In the genomic region with DNA sequence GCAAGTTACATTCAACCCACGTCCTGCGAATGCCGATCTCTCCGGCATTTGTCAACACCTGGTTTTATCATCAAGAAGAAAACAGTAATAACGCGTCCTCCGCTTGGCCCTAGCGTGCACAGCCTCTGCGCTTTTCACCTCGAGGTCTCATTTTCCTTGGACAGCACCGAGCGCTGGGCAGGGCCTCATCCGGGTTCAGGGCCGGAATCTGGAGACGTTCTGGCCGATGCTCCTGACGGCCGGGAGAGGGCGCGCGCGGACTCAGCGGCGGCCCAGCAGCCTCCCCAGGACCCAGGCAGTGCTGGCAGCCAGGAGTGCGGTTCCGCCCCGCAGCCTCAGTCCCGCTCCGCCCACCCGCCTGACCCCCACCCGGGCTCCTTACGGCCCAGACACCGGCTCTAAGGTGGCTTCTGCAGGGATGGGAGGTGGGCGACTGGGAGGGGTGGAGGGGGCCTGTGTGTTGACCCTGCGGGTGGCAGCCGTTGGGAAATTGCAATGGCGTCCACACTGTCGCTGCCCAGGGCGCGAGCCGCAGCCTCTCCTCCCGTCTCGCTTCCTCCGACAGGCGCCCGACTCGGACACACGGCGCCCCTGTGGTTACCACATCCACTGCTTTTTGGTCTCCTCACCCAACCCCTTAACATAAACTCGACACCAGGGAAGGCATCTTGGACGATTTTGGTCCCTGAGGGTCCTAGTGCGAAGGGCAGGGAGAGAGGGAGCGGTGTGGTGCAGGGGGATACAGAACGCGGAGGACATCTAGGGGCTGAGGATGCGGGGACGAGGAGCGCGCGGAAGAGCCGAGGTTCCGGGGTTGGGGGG, we compare ENCODE assay signal across 8 cellular contexts. TPM values are rescaled to one million over a fixed set of nuclear protein-coding genes. Genes with fewer than 3 reads are reported as not detected.
DNase-seq lines count a peak whose midpoint lies in the region; ATAC-seq and TF ChIP-seq lines count a peak whose summit lies in the region.

No MANE protein-coding gene starts in this region.

- H3K4me3 Mint-ChIP-seq in activated naive CD4-positive, alpha-beta T cell treated with anti-CD3 and anti-CD28 coated beads, Interleukin-2, amount 10 ng/mL, durations not matched to agents 7 days and 5 days, result peak overlapping the region; percentile 96

- peak overlapping the region; percentile 71 for H3K4me2 ChIP-seq in Loucy (ENCODE audit: low read depth, low read length, poor library complexity, severe bottlenecking)

- H3K79me2 ChIP-seq in Loucy (ENCODE audit: insufficient read depth, low read length), result no peaks in the 10 kb centered on the region

- peaks cover 30% of the 10 kb centered on the region for H3K4me1 Mint-ChIP-seq in activated naive CD4-positive, alpha-beta T cell treated with anti-CD3 and anti-CD28 coated beads, Interleukin-2, amount 10 ng/mL, durations not matched to agents 7 days and 5 days

- H3K27me3 ChIP-seq in Loucy (ENCODE audit: insufficient read depth, low read length, poor library complexity, severe bottlenecking) (no peaks in the 10 kb centered on the region), gastroesophageal sphincter (no peaks in the 10 kb centered on the region)

- TF ChIP-seq CTCF in Loucy (conservative IDR thresholded peaks at IDR 0.05; ENCODE audit: low read length) (peak; percentile 57), gastroesophageal sphincter (IDR thresholded peaks at IDR 0.05) (peak in 3 of 4 experiments; percentile 88 to 97 (median 92))

- H3K4me1 ChIP-seq in Loucy (ENCODE audit: insufficient read depth, low read length, poor library complexity, severe bottlenecking) (peaks cover 3% of the 10 kb centered on the region), gastroesophageal sphincter (peaks cover 0 to 28% (median 9%) of the 10 kb centered on the region in 3 donors)

- H3K4me3 ChIP-seq in Loucy (ENCODE audit: low read length, poor library complexity, severe bottlenecking) (peak overlapping the region; percentile 89), gastroesophageal sphincter (peak overlapping the region; percentile 55 to 57)

- no peaks in the 10 kb centered on the region for H4K20me1 ChIP-seq in Loucy (ENCODE audit: insufficient read depth, low read length, poor library complexity, severe bottlenecking)

- H3K27me3 Mint-ChIP-seq in activated naive CD4-positive, alpha-beta T cell treated with anti-CD3 and anti-CD28 coated beads, Interleukin-2, amount 10 ng/mL, durations not matched to agents 7 days and 5 days, result peaks cover 4% of the 10 kb centered on the region

- DNase-seq in DMS153 (lab: John Stamatoyannopoulos, UW) (peak; percentile 44), SK-MEL-5 (ENCODE audit: low read depth, low spot score) (peak; percentile 82), nucleus accumbens (lab: John Stamatoyannopoulos, UW) (peak in 55 of 56 donors; percentile 26 to 89 (median 77)), superior temporal gyrus (ENCODE audit: extremely low spot score) (peak; percentile 89)
- peak; percentile 87 for DNase-seq in activated naive CD4-positive, alpha-beta T cell treated with anti-CD3 and anti-CD28 coated beads, Interleukin-2, amount 10 ng/mL, durations not matched to agents 7 days and 5 days

- H3K9me3 Mint-ChIP-seq in activated naive CD4-positive, alpha-beta T cell treated with anti-CD3 and anti-CD28 coated beads, Interleukin-2, amount 10 ng/mL, durations not matched to agents 7 days and 5 days, result no peaks in the 10 kb centered on the region

- H3K36me3 ChIP-seq in Loucy (ENCODE audit: insufficient read depth, low read length) (no peaks in the 10 kb centered on the region), gastroesophageal sphincter (peaks cover 0 to 18% of the 10 kb centered on the region in 2 donors)

- H3K9ac ChIP-seq in Loucy (ENCODE audit: low read depth, low read length, poor library complexity, severe bottlenecking), result peak overlapping the region; percentile 92

- peak; percentile 20 to 23 for TF ChIP-seq POLR2A in gastroesophageal sphincter (IDR thresholded peaks at IDR 0.05)

- H3K9me3 ChIP-seq in Loucy (ENCODE audit: insufficient read depth, low read depth, low read length) (no peaks in the 10 kb centered on the region), gastroesophageal sphincter (no peaks in the 10 kb centered on the region)

- peak overlapping the region; percentile 92 for H3K27ac Mint-ChIP-seq in activated naive CD4-positive, alpha-beta T cell treated with anti-CD3 and anti-CD28 coated beads, Interleukin-2, amount 10 ng/mL, durations not matched to agents 7 days and 5 days

- peak overlapping the region; percentile 86 for H2AFZ ChIP-seq in Loucy (ENCODE audit: low read length)

- no peak for TF ChIP-seq EP300 in gastroesophageal sphincter (IDR thresholded peaks at IDR 0.05)

- ATAC-seq in GM21723 (IDR thresholded peaks at IDR 0.05; ENCODE audit: unreplicated experiment) (peak; percentile 51), gastroesophageal sphincter (peak; percentile 60)

- CTCF ChIA-PET in activated naive CD4-positive, alpha-beta T cell treated with anti-CD3 and anti-CD28 coated beads, Interleukin-2, amount 10 ng/mL, durations not matched to agents 7 days and 5 days (lab: Charles Lee), result interaction anchor here (1.0 kb wide), 1 partner anchor 8 kb away, joined by 6 read pairs; no protein-coding TSS in a partner anchor

- 0 to 3% methylated on average over 9 to 23 of the region's 62 CpGs for WGBS in gastroesophageal sphincter (ENCODE audit: low coverage in 1 of 2), 2 donors

- H3K27ac ChIP-seq in gastroesophageal sphincter, result peak overlapping the region; percentile 80 to 91 (median 89)

- H3K36me3 Mint-ChIP-seq in activated naive CD4-positive, alpha-beta T cell treated with anti-CD3 and anti-CD28 coated beads, Interleukin-2, amount 10 ng/mL, durations not matched to agents 7 days and 5 days, result no peaks in the 10 kb centered on the region

- in situ Hi-C loops in SK-MEL-5 (cut with HindIII; ENCODE audit: low pct_unique_long_range_greater_than_20kb, low sequenced_read_pairs), result no loop called here

- H3F3A ChIP-seq in Loucy (ENCODE audit: low read depth), result no peaks in the 10 kb centered on the region

- no peaks in the 10 kb centered on the region for H3K9me2 ChIP-seq in Loucy (replicated peaks; ENCODE audit: low read depth, low read length)

RNA-seq across cellular contexts. Expression of a gene that starts 7.4 kb away (rescaled TPM):
- 19.3 and 25.8 TPM in 2 replicates for total RNA-seq in SK-MEL-5 (2014; rRNA removed; shearing (Covaris generic))
- polyA plus RNA-seq in SK-MEL-5 (2015; cell fraction: cytosol; rRNA removed), result 31.1 and 34.1 TPM in 2 replicates
- polyA plus RNA-seq in SK-MEL-5 (2015; cell fraction: nucleus; rRNA removed), result 87.6 and 88.5 TPM in 2 replicates
- total RNA-seq in gastroesophageal sphincter, result 10 to 100 TPM; 34.5 to 66.5 (median 51.2) TPM

RNA-seq across cellular contexts. Expression of a gene that starts 21.3 kb away (rescaled TPM):
- total RNA-seq in SK-MEL-5 (2014; rRNA removed; shearing (Covaris generic)), result 30.3 and 31.8 TPM in 2 replicates
- 64.1 and 71.9 TPM in 2 replicates for polyA plus RNA-seq in SK-MEL-5 (2015; cell fraction: cytosol; rRNA removed)
- polyA plus RNA-seq in SK-MEL-5 (2015; cell fraction: nucleus; rRNA removed), result 4.5 and 9.3 TPM in 2 replicates
- total RNA-seq in gastroesophageal sphincter, result 10 to 100 TPM; 21.9 to 69.1 (median 38.8) TPM

RNA-seq across cellular contexts. Expression of a gene that starts 46.3 kb away (rescaled TPM):
- total RNA-seq in SK-MEL-5 (2014; rRNA removed; shearing (Covaris generic)), result not detected in 2 replicates
- 0.73 TPM in 1 of 2 replicates, not detected in the other for polyA plus RNA-seq in SK-MEL-5 (2015; cell fraction: cytosol; rRNA removed)
- 0.65 TPM in 1 of 2 replicates, not detected in the other for polyA plus RNA-seq in SK-MEL-5 (2015; cell fraction: nucleus; rRNA removed)
- 1 to 10 TPM in 2 of 4 donors, not detected in 2; 1.0 to 2.7 TPM for total RNA-seq in gastroesophageal sphincter

RNA-seq across cellular contexts. Expression of a gene that starts 59.8 kb away (rescaled TPM):
- 3.7 and 4.5 TPM in 2 replicates for total RNA-seq in SK-MEL-5 (2014; rRNA removed; shearing (Covaris generic))
- polyA plus RNA-seq in SK-MEL-5 (2015; cell fraction: cytosol; rRNA removed), result 2.5 and 3.2 TPM in 2 replicates
- 9.8 and 10.8 TPM in 2 replicates for polyA plus RNA-seq in SK-MEL-5 (2015; cell fraction: nucleus; rRNA removed)
- not detected for total RNA-seq in gastroesophageal sphincter

Comparison
In these comparisons a context has a peak if more than half of its experiments do, and no peak if none do; other contexts are left out.
1. Peak in every context shown above with its lines: DNase-seq, ATAC-seq, H3K4me3 ChIP-seq and H3K27ac ChIP-seq.